ENCODE assay signal across 9 cellular contexts in the genomic region with DNA sequence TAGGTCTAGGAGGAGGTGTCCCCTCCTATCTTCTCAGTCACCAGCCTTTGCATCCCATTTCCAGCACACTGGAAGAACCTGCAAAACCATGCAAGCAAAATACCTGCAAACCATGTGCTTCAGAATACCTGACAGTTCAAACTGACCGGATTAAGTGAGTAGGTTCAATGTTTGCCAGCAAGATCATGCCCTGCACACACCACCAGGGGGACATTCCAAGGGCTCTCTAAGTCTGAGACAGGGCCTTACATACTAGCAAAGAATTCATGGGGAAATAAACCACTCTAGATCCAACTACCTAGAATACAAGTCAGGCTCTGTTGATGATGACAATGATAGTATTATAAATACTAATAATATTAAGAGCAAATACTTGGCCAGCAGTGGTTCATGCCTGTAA. TPM values are rescaled to one million over a fixed set of nuclear protein-coding genes. Genes with fewer than 3 reads are reported as not detected.
DNase-seq lines count a peak whose midpoint lies in the region; ATAC-seq and TF ChIP-seq lines count a peak whose summit lies in the region.
"Had no signal": no experiment of that assay in that cellular context is flagged by ENCODE, and none has a peak within 500 bp of the region (broad histone marks: within the 10 kb centered on the region; RNA-seq: fewer than 3 reads in every experiment).

No MANE protein-coding gene starts in this region.

- no peak overlapping the region for H3K4me3 ChIP-seq in DOHH2 (ENCODE audit: low read length)
- no peak overlapping the region for H3K4me3 ChIP-seq in KMS-11 (IDR thresholded peaks at IDR 0.05; ENCODE audit: insufficient read depth, low read depth, low read length)
- H3K4me3 ChIP-seq in body of pancreas = no peak overlapping the region
- H3K4me3 ChIP-seq in mesendoderm (ENCODE audit: low read length) = no peak overlapping the region
- no peak overlapping the region for H3K4me3 ChIP-seq in prostate gland

- no peaks in the 10 kb centered on the region for H3K9me2 ChIP-seq in DOHH2 (replicated peaks; ENCODE audit: control insufficient read depth, low read length)

- peaks cover 30% of the 10 kb centered on the region for H3K36me3 ChIP-seq in DOHH2 (ENCODE audit: control insufficient read depth, low read length)
- no peaks in the 10 kb centered on the region for H3K36me3 ChIP-seq in KMS-11 (ENCODE audit: insufficient read depth)
- no peaks in the 10 kb centered on the region for H3K36me3 ChIP-seq in body of pancreas (replicated peaks in 1 of 2; ENCODE audit: insufficient read depth in 1 of 2, low read depth in 2 of 2)
- H3K36me3 ChIP-seq in mesendoderm (ENCODE audit: control insufficient read depth, insufficient read depth, low read length) = no peaks in the 10 kb centered on the region
- H3K36me3 ChIP-seq in prostate gland = no peaks in the 10 kb centered on the region

- intact Hi-C loops in body of pancreas (cut with DNase I) (no loop called here), prostate gland (cut with DNase I) (no loop called here)

- no peak overlapping the region for H3K23ac ChIP-seq in mesendoderm (ENCODE audit: low read length)

- no peak overlapping the region for H2BK15ac ChIP-seq in mesendoderm (replicated peaks; ENCODE audit: low read depth)

- WGBS in body of pancreas, 2 donors = 13 to 21% methylated on average over 1 of the region's 1 CpG
- WGBS in mesendoderm (ENCODE audit: extremely low coverage, insufficient coverage, low lambda C conversion rate) = no CpG with 5 or more reads among the region's 1 CpG
- 76% methylated on average over 1 of the region's 1 CpG for WGBS in prostate gland

- no peak overlapping the region for H4K5ac ChIP-seq in mesendoderm (ENCODE audit: low read length)

- H4K20me1 ChIP-seq in DOHH2 (ENCODE audit: control insufficient read depth, insufficient read depth, low read depth, low read length) (no peaks in the 10 kb centered on the region), KMS-11 (ENCODE audit: insufficient read depth) (no peaks in the 10 kb centered on the region)

- H2BK120ac ChIP-seq in mesendoderm (ENCODE audit: low read depth, low read length) = no peak overlapping the region

- TF ChIP-seq POLR2A in body of pancreas (IDR thresholded peaks at IDR 0.05) = no peak
- TF ChIP-seq POLR2A in prostate gland (IDR thresholded peaks at IDR 0.05) = no peak

- no peak overlapping the region for H2BK5ac ChIP-seq in mesendoderm (ENCODE audit: low read length)

- H3K56ac ChIP-seq in mesendoderm (ENCODE audit: low read length) = no peak overlapping the region

- DNase-seq in body of pancreas (peak in 1 of 4 donors; percentile 9), mesendoderm (peak; percentile 68), substantia nigra (lab: John Stamatoyannopoulos, UW) (no peak), prostate gland (ENCODE audit: low spot score) (no peak), amygdala (lab: John Stamatoyannopoulos, UW) (no peak)
- DNase-seq: right cardiac atrium had no signal

- peaks cover 16% of the 10 kb centered on the region for H3F3A ChIP-seq in DOHH2 (ENCODE audit: control insufficient read depth, insufficient read depth)

- H3K4me1 ChIP-seq in DOHH2 (ENCODE audit: control insufficient read depth, low read length) (peaks cover 54% of the 10 kb centered on the region), KMS-11 (ENCODE audit: low read depth, poor library complexity, severe bottlenecking) (no peaks in the 10 kb centered on the region), body of pancreas (peaks cover 8% of the 10 kb centered on the region), mesendoderm (ENCODE audit: control insufficient read depth, low read depth, low read length) (no peaks in the 10 kb centered on the region), prostate gland (replicated peaks) (no peaks in the 10 kb centered on the region)

- no peak overlapping the region for H2AFZ ChIP-seq in KMS-11 (ENCODE audit: low read depth)

- no peak overlapping the region for H3K4ac ChIP-seq in mesendoderm (ENCODE audit: low read depth, low read length)

- peak; percentile 56 for TF ChIP-seq CTCF in DOHH2 (IDR thresholded peaks at IDR 0.05; ENCODE audit: low read depth, low read length, poor library complexity, severe bottlenecking)
- TF ChIP-seq CTCF in KMS-11 (conservative IDR thresholded peaks at IDR 0.05; ENCODE audit: low read depth, low read length) = peak; percentile 54
- peak in 5 of 7 experiments; percentile 9 to 22 (median 14) for TF ChIP-seq CTCF in body of pancreas (IDR thresholded peaks at IDR 0.05)
- TF ChIP-seq CTCF in prostate gland (IDR thresholded peaks at IDR 0.05) = peak in 1 of 4 experiments; percentile 16

- H3K9me3 ChIP-seq in DOHH2 (ENCODE audit: control insufficient read depth, insufficient read depth, low read length) (peaks cover 3% of the 10 kb centered on the region; the same call in 1 of the 2 replicates), body of pancreas (no peaks in the 10 kb centered on the region), prostate gland (no peaks in the 10 kb centered on the region)

- no peak overlapping the region for H4K8ac ChIP-seq in mesendoderm (ENCODE audit: low read depth, low read length)

- H3K9ac ChIP-seq in KMS-11 = no peak overlapping the region
- H3K9ac ChIP-seq in mesendoderm (ENCODE audit: low read length) = no peak overlapping the region

- H2AK5ac ChIP-seq in mesendoderm (ENCODE audit: low read length) = no peak overlapping the region

- H3K18ac ChIP-seq in mesendoderm (ENCODE audit: low read length) = no peak overlapping the region

- H3K4me2 ChIP-seq in DOHH2 (ENCODE audit: low read length) = no peak overlapping the region
- no peak overlapping the region for H3K4me2 ChIP-seq in KMS-11
- no peak overlapping the region for H3K4me2 ChIP-seq in mesendoderm (ENCODE audit: low read length)

- H3K79me2 ChIP-seq in DOHH2 (ENCODE audit: control insufficient read depth, low read length) = peaks cover 88% of the 10 kb centered on the region
- no peaks in the 10 kb centered on the region; the same call in 1 of the 2 replicates for H3K79me2 ChIP-seq in KMS-11 (ENCODE audit: insufficient read depth, low read depth)
- H3K79me2 ChIP-seq in mesendoderm (ENCODE audit: control insufficient read depth, insufficient read depth, low read length) = no peaks in the 10 kb centered on the region

- ATAC-seq in body of pancreas (no peak), GM19455 (IDR thresholded peaks at IDR 0.05; ENCODE audit: unreplicated experiment) (no peak)
- ATAC-seq: right cardiac atrium had no signal

- H3K27ac ChIP-seq in DOHH2 (ENCODE audit: low read depth, low read length) = no peak overlapping the region
- H3K27ac ChIP-seq in KMS-11 = no peak overlapping the region
- no peak overlapping the region for H3K27ac ChIP-seq in body of pancreas
- H3K27ac ChIP-seq in mesendoderm (ENCODE audit: low read depth, low read length) = no peak overlapping the region
- no peak overlapping the region for H3K27ac ChIP-seq in substantia nigra (ENCODE audit: low read depth, low read length, poor library complexity, severe bottlenecking)
- H3K27ac ChIP-seq in prostate gland = no peak overlapping the region

- H3K79me1 ChIP-seq in mesendoderm (ENCODE audit: low read length) = peaks cover 10% of the 10 kb centered on the region

- H3K27me3 ChIP-seq in DOHH2 (ENCODE audit: control insufficient read depth, low read length) (no peaks in the 10 kb centered on the region), KMS-11 (ENCODE audit: insufficient read depth, low read depth) (no peaks in the 10 kb centered on the region), body of pancreas (no peaks in the 10 kb centered on the region), mesendoderm (ENCODE audit: insufficient read depth, low read length, poor library complexity) (no peaks in the 10 kb centered on the region), prostate gland (replicated peaks; ENCODE audit: insufficient read depth) (no peaks in the 10 kb centered on the region)

RNA-seq across cellular contexts. Expression of a gene that starts 27.6 kb away (rescaled TPM):
- total RNA-seq in body of pancreas (10 to 100 TPM; 11.5 to 13.5 TPM), prostate gland (10 to 100 TPM; 12.8 to 20.8 TPM)
- 9.8 TPM for polyA plus RNA-seq in mesendoderm (2013, experiment 1 of 2)
- polyA plus RNA-seq in mesendoderm (2013, experiment 2 of 2) = 9.4 TPM

RNA-seq across cellular contexts. Expression of a gene that starts 59.9 kb away (rescaled TPM):
- total RNA-seq in body of pancreas (1 to 10 TPM; 1.3 to 3.9 TPM), prostate gland (1 to 10 TPM; 4.5 to 8.8 TPM)
- polyA plus RNA-seq in mesendoderm (2013, experiment 1 of 2) = 4.1 TPM
- 3.7 TPM for polyA plus RNA-seq in mesendoderm (2013, experiment 2 of 2)
